Comparison of ENCODE assay signal across 1 cellular context in genomic region chr19:918152-918437, GRCh38.
TF ChIP-seq lines count a peak whose summit lies in the region.

No MANE protein-coding gene starts in this region.

TF ChIP-seq in endothelial cell of umbilical vein, 7 proteins besides CTCF, POLR2A, EP300 and RAD21:
- TF ChIP-seq EZH2 (IDR thresholded peaks at IDR 0.05; ENCODE audit: borderline replicate concordance, low read depth, low read length, severe bottlenecking) (peak; percentile 97), FOS (IDR thresholded peaks at IDR 0.05; ENCODE audit: borderline replicate concordance, insufficient read depth, low read length) (no peak), JUN (IDR thresholded peaks at IDR 0.05; ENCODE audit: borderline replicate concordance, insufficient read depth, insufficient read length, low read depth) (no peak), MYC (IDR thresholded peaks at IDR 0.05; ENCODE audit: low read depth, low read length) (no peak)
